In genomic region chr6:30672445-30673253, GRCh38 we compare ENCODE assay signal across 8 cellular contexts. TPM values are rescaled to one million over a fixed set of nuclear protein-coding genes. Genes with fewer than 3 reads are reported as not detected.
DNase-seq lines count a peak whose midpoint lies in the region; ATAC-seq and TF ChIP-seq lines count a peak whose summit lies in the region.

Gene DHX16, minus strand, starts transcription at chr6:30673006. Its CDS starts 165 bp downstream, at chr6:30672841.

- TF ChIP-seq POLR2A in Peyer's patch (IDR thresholded peaks at IDR 0.05), result peak; percentile 54 to 69
- no peak for TF ChIP-seq POLR2A in esophagus muscularis mucosa (IDR thresholded peaks at IDR 0.05; ENCODE audit: low read depth)

- H3K36me3 ChIP-seq in Peyer's patch, result peaks cover 0 to 44% (median 0%) of the 10 kb centered on the region in 3 donors
- peaks cover 30 to 55% (median 50%) of the 10 kb centered on the region in 4 donors for H3K36me3 ChIP-seq in esophagus muscularis mucosa
- peaks cover 28 to 38% of the 10 kb centered on the region in 2 donors for H3K36me3 ChIP-seq in muscle layer of duodenum (ENCODE audit: control insufficient read depth in 1 of 2, insufficient read depth in 2 of 2, low read length in 2 of 2)

- DNase-seq in DMS 273 treated with DMSO at 0.1 percent for 48 hours (lab: John Stamatoyannopoulos, UW) (peak; percentile 97), KG1 (lab: John Stamatoyannopoulos, UW) (peak; percentile 95), Peyer's patch (peak; percentile 95 to 98 (median 96)), esophagus muscularis mucosa (ENCODE audit: extremely low spot score) (peak; percentile 98)
- peak; percentile 94 to 95 for DNase-seq in activated T-cell treated with anti-CD3 and anti-CD28 coated beads, Interleukin-2, amount 50 U/mL, for 48 hours
- DNase-seq in stimulated activated CD8-positive, alpha-beta memory T cell treated with anti-CD3 and anti-CD28 coated beads, Interleukin-7, amount 100 ng/mL, for 4 hours (ENCODE audit: low read depth in 2 of 2), result peak; percentile 84 to 85

- peak; percentile 70 for ATAC-seq in GM21528 (IDR thresholded peaks at IDR 0.05; ENCODE audit: low FRiP score, unreplicated experiment)

- H3K9me3 ChIP-seq in Peyer's patch (no peaks in the 10 kb centered on the region), esophagus muscularis mucosa (no peaks in the 10 kb centered on the region), muscle layer of duodenum (ENCODE audit: control insufficient read depth in 1 of 2, low read length in 2 of 2) (no peaks in the 10 kb centered on the region)

- WGBS in esophagus muscularis mucosa, result under 1% methylated on average over 15 of the region's 57 CpGs

- H3K4me1 ChIP-seq in Peyer's patch, result peaks cover 0 to 18% (median 11%) of the 10 kb centered on the region in 4 donors
- H3K4me1 ChIP-seq in esophagus muscularis mucosa, result peaks cover 16 to 32% (median 23%) of the 10 kb centered on the region in 4 donors
- H3K4me1 ChIP-seq in muscle layer of duodenum (ENCODE audit: control insufficient read depth in 1 of 2, insufficient read depth in 2 of 2, low read length in 2 of 2), result peaks cover 0 to 20% of the 10 kb centered on the region in 2 donors

- H3K4me3 ChIP-seq in Peyer's patch (peak within 1 kb of the TSS; percentile 82 to 98 (median 95)), esophagus muscularis mucosa (peak within 1 kb of the TSS; percentile 81 to 95 (median 94)), muscle layer of duodenum (ENCODE audit: low read depth in 1 of 2, low read length in 2 of 2) (peak within 1 kb of the TSS; percentile 79 to 91)

- no peak for TF ChIP-seq EP300 in esophagus muscularis mucosa (IDR thresholded peaks at IDR 0.05)

- no peaks in the 10 kb centered on the region for H3K27me3 ChIP-seq in Peyer's patch
- no peaks in the 10 kb centered on the region for H3K27me3 ChIP-seq in esophagus muscularis mucosa
- H3K27me3 ChIP-seq in muscle layer of duodenum (ENCODE audit: low read depth, low read length), result no peaks in the 10 kb centered on the region

- H3K27ac ChIP-seq in Peyer's patch, result peak within 1 kb of the TSS; percentile 79 to 92 (median 89)
- H3K27ac ChIP-seq in esophagus muscularis mucosa (replicated peaks in 1 of 4), result peak within 1 kb of the TSS; percentile 80 to 93 (median 84)
- peak within 1 kb of the TSS; percentile 74 for H3K27ac ChIP-seq in muscle layer of duodenum (ENCODE audit: low read length)

- TF ChIP-seq CTCF in Peyer's patch (IDR thresholded peaks at IDR 0.05) (peak; percentile 88 to 96 (median 94)), esophagus muscularis mucosa (IDR thresholded peaks at IDR 0.05) (peak; percentile 86 to 96 (median 94))

- intact Hi-C loops in esophagus muscularis mucosa (cut with DNase I), result loop anchor here (1.0 to 5.0 kb wide), 3 partner anchors 24 to 190 kb away; partner anchors contain the start of gene ATAT1

RNA-seq across cellular contexts. Expression of gene DHX16, which starts in this region (rescaled TPM):
- total RNA-seq in Peyer's patch (10 to 100 TPM; 39.6 to 68.1 (median 58.2) TPM), esophagus muscularis mucosa (10 to 100 TPM; 20.3 to 41.1 (median 31.1) TPM)

Comparison
In these comparisons a context has a peak if more than half of its experiments do, and no peak if none do; other contexts are left out.
1. Peak in every context shown above with its lines: DNase-seq, ATAC-seq, H3K4me3 ChIP-seq and H3K27ac ChIP-seq.